17 cellular contexts compared by ENCODE assay signal in the genomic region with DNA sequence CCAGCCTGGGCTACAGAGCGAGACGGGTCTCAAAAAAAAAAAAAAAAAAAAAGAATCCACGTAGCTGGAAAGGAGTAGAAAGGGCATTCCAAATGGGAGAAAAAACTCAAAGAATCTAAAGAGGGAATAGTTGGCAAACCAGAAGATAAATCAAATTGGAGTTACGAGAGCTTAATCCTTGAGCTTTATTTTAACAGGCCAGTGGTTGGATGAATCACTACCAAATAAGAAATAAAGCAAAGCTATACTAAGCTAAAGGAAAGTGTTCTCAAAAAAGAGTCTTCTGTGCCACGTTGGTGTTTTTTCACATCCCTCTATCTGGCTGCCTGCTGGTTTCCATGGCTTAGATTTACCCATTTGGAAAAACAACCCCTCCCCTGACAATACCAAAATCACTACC. TPM values are rescaled to one million over a fixed set of nuclear protein-coding genes. Genes with fewer than 3 reads are reported as not detected.
A peak's percentile ranks its signal among the peaks of the same experiment; 100 is the strongest.
DNase-seq lines count a peak whose midpoint lies in the region; ATAC-seq, FAIRE-seq and TF ChIP-seq lines count a peak whose summit lies in the region.
"Had no signal": no experiment of that assay in that cellular context is flagged by ENCODE, and none has a peak within 500 bp of the region (broad histone marks: within the 10 kb centered on the region; RNA-seq: fewer than 3 reads in every experiment).

No MANE protein-coding gene starts in this region.

- peaks cover 84% of the 10 kb centered on the region for H3K4me1 ChIP-seq in vagina
- peaks cover 4 to 15% (median 13%) of the 10 kb centered on the region in 3 donors for H3K4me1 ChIP-seq in pancreas
- peaks cover 13% of the 10 kb centered on the region for H3K4me1 ChIP-seq in A673 (ENCODE audit: insufficient read depth, low read length, poor library complexity, severe bottlenecking)

- CTCF ChIA-PET in A673 (lab: Charles Lee) = no interaction called here

- no peaks in the 10 kb centered on the region for H3K27me3 Mint-ChIP-seq in HFFc6 (ENCODE audit: insufficient read depth)
- H3K27me3 Mint-ChIP-seq: activated naive CD8-positive, alpha-beta T cell treated with anti-CD3 and anti-CD28 coated beads, Interleukin-2, amount 50 U/mL, for 24 hours; memory B cell had no signal

- H3K4me3 ChIP-seq in astrocyte of the spinal cord (ENCODE audit: low read depth, low read length) (no peak overlapping the region), vagina (no peak overlapping the region), pancreas (no peak overlapping the region), A673 (ENCODE audit: low read depth, low read length, poor library complexity, severe bottlenecking) (no peak overlapping the region)

- no TSS peak for BruUV-seq in A673 (replicated peaks; lab: Mats Ljungman, UMichigan)

- H3K27ac ChIP-seq in vagina = peak overlapping the region; percentile 55
- H3K27ac ChIP-seq in pancreas = no peak overlapping the region
- no peak overlapping the region for H3K27ac ChIP-seq in A673 (ENCODE audit: low read depth, low read length, poor library complexity, severe bottlenecking)
- H3K27ac ChIP-seq: parathyroid adenoma had no signal

- peak overlapping the region; percentile 68 for H3K4me3 Mint-ChIP-seq in HFFc6
- H3K4me3 Mint-ChIP-seq: activated naive CD8-positive, alpha-beta T cell treated with anti-CD3 and anti-CD28 coated beads, Interleukin-2, amount 50 U/mL, for 24 hours; activated T-cell treated with anti-CD3 and anti-CD28 coated beads, Interleukin-2, amount 50 U/mL, for 72 hours; memory B cell had no signal

- in situ Hi-C loops in astrocyte of the spinal cord (cut with HindIII; ENCODE audit: low sequenced_read_pairs) = no loop called here

- DNase-seq in HFFc6 (peak; percentile 83), astrocyte of the spinal cord (ENCODE audit: low read depth, low spot score) (peak; percentile 84), myocyte (ENCODE audit: low read depth) (peak; percentile 53), vagina (ENCODE audit: extremely low spot score in 2 of 2) (no peak), pancreas (no peak), A673 (ENCODE audit: low spot score) (no peak)
- DNase-seq: activated CD4-positive, alpha-beta T cell treated with anti-CD3 and anti-CD28 coated beads, Interleukin-2, amount 50 U/mL, for 1 hour; activated naive CD8-positive, alpha-beta T cell treated with anti-CD3 and anti-CD28 coated beads, Interleukin-2, amount 50 U/mL, for 24 hours; activated T-cell treated with anti-CD3 and anti-CD28 coated beads, Interleukin-2, amount 50 U/mL, for 72 hours; foreskin fibroblast; GDM1; NCI-H1105; SHP77 treated with DMSO at 0.1 percent for 48 hours had no signal

- H3K9me3 ChIP-seq in vagina (no peaks in the 10 kb centered on the region), pancreas (no peaks in the 10 kb centered on the region), A673 (ENCODE audit: low read depth, low read length, poor library complexity, severe bottlenecking) (no peaks in the 10 kb centered on the region)

- intact Hi-C loops in vagina (cut with DNase I) (no loop called here), pancreas (cut with DNase I) (no loop called here), A673 (cut with micrococcal nuclease; ENCODE audit: unreplicated experiment) (no loop called here)

- H3K36me3 ChIP-seq in vagina = no peaks in the 10 kb centered on the region
- H3K36me3 ChIP-seq in pancreas = no peaks in the 10 kb centered on the region
- no peaks in the 10 kb centered on the region for H3K36me3 ChIP-seq in A673 (ENCODE audit: insufficient read depth, low read length, poor library complexity, severe bottlenecking)

- no peak for FAIRE-seq in pancreas (lab: Jason Lieb, UNC)
- FAIRE-seq: GM19239 had no signal

- peaks cover 35% of the 10 kb centered on the region for H3K36me3 Mint-ChIP-seq in HFFc6 (ENCODE audit: low read depth)

- ATAC-seq in pancreas (no peak), HG03108 (IDR thresholded peaks at IDR 0.05; ENCODE audit: unreplicated experiment) (no peak)
- ATAC-seq: activated naive CD8-positive, alpha-beta T cell treated with anti-CD3 and anti-CD28 coated beads, Interleukin-2, amount 50 U/mL, for 24 hours; activated T-cell treated with anti-CD3 and anti-CD28 coated beads, Interleukin-2, amount 50 U/mL, for 72 hours had no signal

- no peak for TF ChIP-seq CTCF in HFFc6 (IDR thresholded peaks at IDR 0.05)
- no peak for TF ChIP-seq CTCF in astrocyte of the spinal cord (IDR thresholded peaks at IDR 0.05; ENCODE audit: low read depth, low read length)
- TF ChIP-seq CTCF in vagina (IDR thresholded peaks at IDR 0.05) = no peak
- no peak for TF ChIP-seq CTCF in pancreas (IDR thresholded peaks at IDR 0.05)
- TF ChIP-seq CTCF in A673 (conservative IDR thresholded peaks at IDR 0.05; ENCODE audit: low read depth, low read length) = no peak

- H3K9me3 Mint-ChIP-seq in HFFc6 = no peaks in the 10 kb centered on the region
- H3K9me3 Mint-ChIP-seq: activated naive CD8-positive, alpha-beta T cell treated with anti-CD3 and anti-CD28 coated beads, Interleukin-2, amount 50 U/mL, for 24 hours; activated T-cell treated with anti-CD3 and anti-CD28 coated beads, Interleukin-2, amount 50 U/mL, for 72 hours; memory B cell had no signal

- POLR2A ChIA-PET in A673 (lab: Charles Lee; ENCODE audit: low non-redundant PET) = no interaction called here

- no peak for TF ChIP-seq POLR2A in vagina (IDR thresholded peaks at IDR 0.05)

- H3K27me3 ChIP-seq in vagina (no peaks in the 10 kb centered on the region), pancreas (no peaks in the 10 kb centered on the region), A673 (replicated peaks; ENCODE audit: insufficient read depth, low read depth, low read length, poor library complexity) (no peaks in the 10 kb centered on the region)

- 58 to 59% methylated on average over 5 of the region's 5 CpGs for WGBS in pancreas, 2 donors

- H3K27ac Mint-ChIP-seq in HFFc6 = peak overlapping the region; percentile 88
- H3K27ac Mint-ChIP-seq: activated naive CD8-positive, alpha-beta T cell treated with anti-CD3 and anti-CD28 coated beads, Interleukin-2, amount 50 U/mL, for 24 hours; activated T-cell treated with anti-CD3 and anti-CD28 coated beads, Interleukin-2, amount 50 U/mL, for 72 hours; memory B cell had no signal

- peaks cover 90% of the 10 kb centered on the region for H3K4me1 Mint-ChIP-seq in HFFc6 (ENCODE audit: low read depth)

RNA-seq across cellular contexts. Expression of a gene that starts 14.0 kb away (rescaled TPM):
- total RNA-seq in HFFc6 (2021; fragmentation: NEBNext Ultra II Directional; extraction: Animal tissue kit (Norgen Biotek cat#: 25700)) = 10 to 100 TPM; 31.6 to 42.2 (median 33.8) TPM
- total RNA-seq in myocyte (71.9 and 102 TPM in 2 replicates), vagina (99.4 TPM), pancreas (10 to 100 TPM; 17.3 to 47.8 (median 21.5) TPM), A673 (2021) (41.2 and 41.4 TPM in 2 replicates)
- polyA plus RNA-seq in myocyte (2012) = 60.3 TPM
- polyA plus RNA-seq in pancreas = 10 to 100 TPM; 20.9 to 31.9 TPM

Comparison
In these comparisons a context has a peak if more than half of its experiments do, and no peak if none do; other contexts are left out.
1. DNase-seq: peak in HFFc6 (single experiment), astrocyte of the spinal cord (single experiment) and myocyte (single experiment); none in vagina (0 of 2), pancreas (0 of 6) and A673 (single experiment).